Comparison of ENCODE assay signal across 20 cellular contexts in the genomic region with DNA sequence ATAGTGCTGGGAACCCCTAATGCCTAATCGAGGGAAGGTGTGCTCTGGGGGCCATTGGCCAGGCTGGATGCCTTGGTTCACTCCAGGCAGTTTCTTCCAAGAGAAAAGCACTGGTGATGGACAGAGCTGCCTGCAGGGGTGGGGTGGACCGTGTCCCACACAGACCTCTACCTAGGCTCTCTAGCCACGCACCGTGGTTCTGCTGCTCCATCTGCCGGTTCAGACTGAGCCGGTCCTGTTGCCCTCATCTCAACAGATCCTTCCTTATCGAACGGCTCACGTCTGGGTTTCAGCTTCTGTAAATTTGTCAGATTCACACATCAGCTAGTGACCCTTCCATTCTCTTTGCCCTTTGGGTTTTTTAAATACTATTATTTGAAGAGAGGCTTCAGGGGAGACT. TPM values are rescaled to one million over a fixed set of nuclear protein-coding genes. Genes with fewer than 3 reads are reported as not detected.
DNase-seq lines count a peak whose midpoint lies in the region; FAIRE-seq and TF ChIP-seq lines count a peak whose summit lies in the region.
"Had no signal": no experiment of that assay in that cellular context is flagged by ENCODE, and none has a peak within 500 bp of the region (broad histone marks: within the 10 kb centered on the region; RNA-seq: fewer than 3 reads in every experiment).

No MANE protein-coding gene starts in this region.

- H3K9ac ChIP-seq in H1 (replicated peaks in 1 of 4; ENCODE audit: extremely low read depth in 1 of 4, low read depth in 3 of 4, low read length in 3 of 4) (no peak overlapping the region), mesenchymal stem cell (ENCODE audit: low read length) (no peak overlapping the region), trophoblast cell (ENCODE audit: low read length) (no peak overlapping the region)

- H4K20me1 ChIP-seq in H1 (replicated peaks in 1 of 2; ENCODE audit: control insufficient read depth in 1 of 2, insufficient read depth in 2 of 2, low read length in 2 of 2), result peaks cover 0 to 2% of the 10 kb centered on the region in 2 experiments

- no peak for TF ChIP-seq CTCF in H1 (IDR thresholded peaks at IDR 0.05; ENCODE audit: control extremely low read depth in 1 of 3, insufficient read depth in 1 of 3, low read depth in 1 of 3, low read length in 3 of 3)

- H3K23me2 ChIP-seq in H1 (ENCODE audit: low read depth, low read length), result no peaks in the 10 kb centered on the region

- H3K9me3 ChIP-seq in SJSA1 (replicated peaks) (no peaks in the 10 kb centered on the region), H1 (ENCODE audit: insufficient read depth in 2 of 2, low read depth in 1 of 2, low read length in 1 of 2) (no peaks in the 10 kb centered on the region), mesenchymal stem cell (ENCODE audit: control insufficient read depth, low read length) (no peaks in the 10 kb centered on the region), trophoblast cell (ENCODE audit: insufficient read depth, low read depth, low read length) (peaks cover 2% of the 10 kb centered on the region)

- H2BK120ac ChIP-seq in H1 (replicated peaks; ENCODE audit: low read depth, low read length) (no peak overlapping the region), mesenchymal stem cell (ENCODE audit: low read depth, low read length) (no peak overlapping the region), trophoblast cell (ENCODE audit: insufficient read depth, low read length, poor library complexity) (peak overlapping the region; percentile 64)

- H3K27ac ChIP-seq in SJSA1 (peak overlapping the region; percentile 93), H1 (ENCODE audit: low read depth, low read length) (no peak overlapping the region), mesenchymal stem cell (ENCODE audit: low read length, poor library complexity, severe bottlenecking) (no peak overlapping the region), trophoblast cell (ENCODE audit: low read depth, low read length) (no peak overlapping the region)

- 97% methylated on average over 9 of the region's 9 CpGs; no CpG with 5 or more reads in 1 of the 2 experiments for WGBS in H1 (ENCODE audit: extremely low coverage in 1 of 2, insufficient coverage in 1 of 2, insufficient read length in 1 of 2, insufficient replicate concordance in 2 of 2, low coverage in 1 of 2, low lambda C conversion rate in 2 of 2, missing lambda C conversion rate in 1 of 2), 2 experiments
- WGBS in mesenchymal stem cell, result 97% methylated on average over 6 of the region's 9 CpGs
- no CpG with 5 or more reads among the region's 9 CpGs for WGBS in trophoblast cell (ENCODE audit: extremely low coverage, insufficient coverage, insufficient read length)

- H3K4me2 ChIP-seq in H1 (ENCODE audit: insufficient read depth in 1 of 2, low read depth in 2 of 2, low read length in 2 of 2) (no peak overlapping the region), mesenchymal stem cell (ENCODE audit: low read length, poor library complexity, severe bottlenecking) (no peak overlapping the region), trophoblast cell (ENCODE audit: low read length) (no peak overlapping the region)

- H3K79me2 ChIP-seq in H1 (ENCODE audit: control insufficient read depth in 1 of 2, insufficient read depth in 2 of 2, low read length in 2 of 2), result no peaks in the 10 kb centered on the region
- no peaks in the 10 kb centered on the region for H3K79me2 ChIP-seq in trophoblast cell (ENCODE audit: control insufficient read depth, insufficient read depth, low read length, poor library complexity)

- H3K4me1 ChIP-seq in SJSA1 (replicated peaks), result peaks cover 73% of the 10 kb centered on the region
- peaks cover 0 to under 1% (median 0%) of the 10 kb centered on the region in 4 experiments; a peak in 1 of 7 replicates for H3K4me1 ChIP-seq in H1 (replicated peaks in 1 of 4; ENCODE audit: control insufficient read depth in 3 of 4, insufficient read depth in 4 of 4, low read length in 3 of 4)
- H3K4me1 ChIP-seq in mesenchymal stem cell (ENCODE audit: control insufficient read depth, insufficient read depth, low read depth, low read length), result peaks cover 9% of the 10 kb centered on the region
- peaks cover 12 to 16% of the 10 kb centered on the region in 2 experiments for H3K4me1 ChIP-seq in trophoblast cell (ENCODE audit: control insufficient read depth in 1 of 2, insufficient read depth in 2 of 2, low read length in 2 of 2)

- H3K23ac ChIP-seq in H1 (ENCODE audit: insufficient read length) (no peak overlapping the region), mesenchymal stem cell (ENCODE audit: low read length in 2 of 2) (no peak overlapping the region), trophoblast cell (ENCODE audit: low read length) (no peak overlapping the region)

- CTCF ChIA-PET in H1 (lab: Charles Lee; ENCODE audit: partially characterized antibody), result interaction anchor here (0.9 to 9.4 kb wide), 8 partner anchors 9 to 93 kb away, joined by 3 to 75 read pairs (median 4); no protein-coding TSS in a partner anchor

- no peaks in the 10 kb centered on the region for H3K79me1 ChIP-seq in H1 (ENCODE audit: low read depth, low read length)
- H3K79me1 ChIP-seq in mesenchymal stem cell (replicated peaks; ENCODE audit: low read length, poor library complexity, severe bottlenecking), result peaks cover 14% of the 10 kb centered on the region
- H3K79me1 ChIP-seq in trophoblast cell (ENCODE audit: low read length), result peaks cover 5% of the 10 kb centered on the region

- H3K27me3 ChIP-seq in SJSA1 (replicated peaks) (no peaks in the 10 kb centered on the region), H1 (replicated peaks in 1 of 4; ENCODE audit: control insufficient read depth in 3 of 4, extremely low read depth in 1 of 4, insufficient read depth in 3 of 4, low read length in 3 of 4) (no peaks in the 10 kb centered on the region), mesenchymal stem cell (ENCODE audit: control insufficient read depth in 1 of 2, insufficient read depth in 1 of 2, low read length in 2 of 2) (no peaks in the 10 kb centered on the region), trophoblast cell (ENCODE audit: insufficient read depth, low read length) (no peaks in the 10 kb centered on the region)

- H3K4ac ChIP-seq in H1 (replicated peaks; ENCODE audit: insufficient read length, low read depth, low read length) (no peak overlapping the region), mesenchymal stem cell (ENCODE audit: low read depth in 1 of 2, low read length in 2 of 2) (no peak overlapping the region), trophoblast cell (ENCODE audit: low read depth, low read length) (peak overlapping the region; percentile 47)

- H2BK5ac ChIP-seq in H1 (ENCODE audit: low read depth, low read length) (no peak overlapping the region), mesenchymal stem cell (ENCODE audit: low read depth, low read length, poor library complexity, severe bottlenecking) (no peak overlapping the region), trophoblast cell (ENCODE audit: low read depth, low read length, poor library complexity) (peak overlapping the region; percentile 51)

- H3K18ac ChIP-seq in H1 (ENCODE audit: extremely low read depth, low read length), result no peak overlapping the region
- peak overlapping the region in 1 of 2 experiments; percentile 75 for H3K18ac ChIP-seq in mesenchymal stem cell (ENCODE audit: low read depth in 1 of 2, low read length in 2 of 2)
- peak overlapping the region; percentile 82 for H3K18ac ChIP-seq in trophoblast cell (ENCODE audit: low read length)

- H3K14ac ChIP-seq in H1 (ENCODE audit: insufficient read length) (no peak overlapping the region), mesenchymal stem cell (ENCODE audit: low read length in 2 of 2) (peak overlapping the region in 1 of 2 experiments; percentile 2), trophoblast cell (ENCODE audit: low read length) (no peak overlapping the region)

- no peak for TF ChIP-seq EP300 in H1 (IDR thresholded peaks at IDR 0.05; ENCODE audit: borderline replicate concordance in 1 of 2, low read depth in 2 of 2, low read length in 2 of 2)

- no peak overlapping the region for H4K12ac ChIP-seq in trophoblast cell (ENCODE audit: low read depth, low read length)

- H2AK5ac ChIP-seq in H1 (ENCODE audit: low read depth, low read length) (no peak overlapping the region), mesenchymal stem cell (ENCODE audit: low read length, severe bottlenecking) (no peak overlapping the region), trophoblast cell (ENCODE audit: low read length) (peak overlapping the region; percentile 91)

- no peak overlapping the region for H2BK12ac ChIP-seq in H1 (ENCODE audit: low read depth, low read length)
- peak overlapping the region; percentile 14 to 59 for H2BK12ac ChIP-seq in mesenchymal stem cell (ENCODE audit: low read length in 2 of 2)
- peak overlapping the region; percentile 96 for H2BK12ac ChIP-seq in trophoblast cell (ENCODE audit: low read length)

- H2AFZ ChIP-seq in H1 (ENCODE audit: low read length) (no peak overlapping the region), mesenchymal stem cell (ENCODE audit: low read depth, low read length) (no peak overlapping the region), trophoblast cell (ENCODE audit: insufficient read depth, low read length, poor library complexity) (no peak overlapping the region)

- peak; percentile 28 to 37; a peak in 3 of 4 replicates for TF ChIP-seq RAD21 in H1 (IDR thresholded peaks at IDR 0.05 in 1 of 2, conservative IDR thresholded peaks at IDR 0.05 in 1 of 2; ENCODE audit: low read depth in 2 of 2, low read length in 2 of 2)

- no peak overlapping the region for H2BK20ac ChIP-seq in H1 (ENCODE audit: low read length)

- H4K8ac ChIP-seq in H1 (ENCODE audit: extremely low read depth, insufficient read depth, low read length) (no peak overlapping the region), mesenchymal stem cell (ENCODE audit: low read length) (no peak overlapping the region), trophoblast cell (ENCODE audit: low read depth, low read length) (no peak overlapping the region)

- POLR2A ChIA-PET in H1 (lab: Charles Lee; ENCODE audit: partially characterized antibody), result interaction anchor here (1.6 to 2.1 kb wide), 2 partner anchors 16 to 46 kb away, joined by 3 to 6 read pairs; a partner anchor contains a TSS

- no peak overlapping the region for H4K5ac ChIP-seq in H1 (ENCODE audit: insufficient read length, low read depth, low read length)

- peaks cover 51% of the 10 kb centered on the region for H3K36me3 ChIP-seq in SJSA1
- no peaks in the 10 kb centered on the region for H3K36me3 ChIP-seq in H1 (ENCODE audit: control insufficient read depth in 2 of 4, insufficient read depth in 4 of 4, low read length in 3 of 4)
- H3K36me3 ChIP-seq in mesenchymal stem cell (ENCODE audit: control insufficient read depth in 1 of 2, insufficient read depth in 2 of 2, low read depth in 1 of 2, low read length in 2 of 2), result peaks cover 28 to 81% of the 10 kb centered on the region in 2 experiments
- H3K36me3 ChIP-seq in trophoblast cell (ENCODE audit: control insufficient read depth in 1 of 2, insufficient read depth in 2 of 2, low read length in 2 of 2), result peaks cover 4 to 9% of the 10 kb centered on the region in 2 experiments

- H4K91ac ChIP-seq in H1 (replicated peaks; ENCODE audit: insufficient read length, low read length) (no peak overlapping the region), mesenchymal stem cell (ENCODE audit: low read length) (no peak overlapping the region), trophoblast cell (ENCODE audit: low read depth, low read length) (peak overlapping the region; percentile 72)

- H3K56ac ChIP-seq in H1 (replicated peaks; ENCODE audit: insufficient read length, low read depth, low read length), result no peak overlapping the region

- no peak for TF ChIP-seq POLR2A in H1 (IDR thresholded peaks at IDR 0.05; ENCODE audit: control extremely low read depth in 1 of 2, low read depth in 2 of 2, low read length in 2 of 2)

- DNase-seq in SJSA1 (ENCODE audit: low read depth in 1 of 2, low spot score in 2 of 2), result no peak
- DNase-seq in H1 (ENCODE audit: low read depth in 1 of 2, low spot score in 2 of 2), result no peak
- DNase-seq in mesenchymal stem cell, result no peak
- peak; percentile 20 to 37 for DNase-seq in trophoblast cell
- no peak for DNase-seq in DMS79 treated with DMSO at 0.1 percent for 48 hours (lab: John Stamatoyannopoulos, UW)
- no peak for DNase-seq in NCI-H1105 treated with DMSO at 0.1 percent for 48 hours (lab: John Stamatoyannopoulos, UW)
- DNase-seq in putamen (ENCODE audit: low spot score), result no peak
- DNase-seq: C1 segment of cervical spinal cord; Calu3; CD4-positive, alpha-beta T cell; DMS 273 treated with DMSO at 0.1 percent for 48 hours; DMS79; GOT3; HCEC 1CT; HFFc6 had no signal

- no peak overlapping the region for H2BK15ac ChIP-seq in H1 (ENCODE audit: low read length)
- H2BK15ac ChIP-seq in mesenchymal stem cell (ENCODE audit: low read depth, poor library complexity, severe bottlenecking), result peak overlapping the region; percentile 30

- H3K4me3 ChIP-seq in SJSA1, result no peak overlapping the region
- no peak overlapping the region for H3K4me3 ChIP-seq in H1 (ENCODE audit: extremely low read depth in 1 of 4, insufficient read depth in 2 of 4, low read depth in 3 of 4, low read length in 4 of 4)
- no peak overlapping the region for H3K4me3 ChIP-seq in mesenchymal stem cell (ENCODE audit: insufficient read depth in 1 of 2, low read depth in 1 of 2, low read length in 2 of 2)
- H3K4me3 ChIP-seq in trophoblast cell (ENCODE audit: low read depth, low read length), result no peak overlapping the region

- FAIRE-seq in H1 (lab: Jason Lieb, UNC), result no peak
- FAIRE-seq: A204.1, G401.6, GM12892, GM19239 had no signal

RNA-seq across cellular contexts. Expression of a gene that starts 46.4 kb away (rescaled TPM):
- total RNA-seq in SJSA1 (2014; rRNA removed; shearing (Covaris generic)), result 63.1 and 84.7 TPM in 2 replicates
- total RNA-seq in H1 (2021; fragmentation: NEBNext Ultra II Directional; extraction: Animal tissue kit (Norgen Biotek cat#: 25700)), result 16.6 and 18.2 TPM in 2 replicates
- polyA plus RNA-seq in H1 (2011; rRNA removed), result 8.9 and 12.0 TPM in 2 replicates
- polyA plus RNA-seq in H1 (2011; cell fraction: cytosol; rRNA removed), result 15.1 TPM
- polyA plus RNA-seq in H1 (2011; cell fraction: nucleus; rRNA removed), result 4.6 TPM
- 13.5 to 22.6 TPM (median 16.4 TPM) in 4 replicates for polyA plus RNA-seq in H1 (2012, experiment 1 of 2)
- polyA plus RNA-seq in H1 (2012, experiment 2 of 2), result 4.7 TPM
- 13.1 TPM for polyA plus RNA-seq in H1 (2013, experiment 1 of 2)
- 14.6 TPM for polyA plus RNA-seq in H1 (2013, experiment 2 of 2)
- polyA minus RNA-seq in H1 (2011; rRNA and poly(A)+ RNA removed), result 5.5 and 6.5 TPM in 2 replicates
- 5.9 TPM for polyA minus RNA-seq in H1 (2011; cell fraction: cytosol; rRNA and poly(A)+ RNA removed)
- polyA minus RNA-seq in H1 (2011; cell fraction: nucleus; rRNA and poly(A)+ RNA removed), result 3.3 TPM
- 50.6 TPM for polyA plus RNA-seq in mesenchymal stem cell (2013, experiment 1 of 2)
- 51.3 TPM for polyA plus RNA-seq in mesenchymal stem cell (2013, experiment 2 of 2)
- 61.1 and 61.5 TPM in 2 replicates for polyA plus RNA-seq in trophoblast cell (2013)

RNA-seq across cellular contexts. Expression of a gene that starts 46.9 kb away (rescaled TPM):
- total RNA-seq in SJSA1 (2014; rRNA removed; shearing (Covaris generic)), result 0.09 and 0.16 TPM in 2 replicates
- total RNA-seq in H1 (2021; fragmentation: NEBNext Ultra II Directional; extraction: Animal tissue kit (Norgen Biotek cat#: 25700)), result 0.23 and 0.30 TPM in 2 replicates
- polyA plus RNA-seq in H1 (2011; rRNA removed), result 0.24 and 0.32 TPM in 2 replicates
- 0.25 TPM for polyA plus RNA-seq in H1 (2011; cell fraction: cytosol; rRNA removed)
- polyA plus RNA-seq in H1 (2011; cell fraction: nucleus; rRNA removed), result 0.44 TPM
- polyA plus RNA-seq in H1 (2012, experiment 1 of 2), result 0.27 to 0.51 TPM (median 0.42 TPM) in 4 replicates
- polyA plus RNA-seq in H1 (2012, experiment 2 of 2), result 0.31 TPM
- 0.10 TPM for polyA plus RNA-seq in H1 (2013, experiment 1 of 2)
- 0.15 TPM for polyA plus RNA-seq in H1 (2013, experiment 2 of 2)
- polyA minus RNA-seq in H1 (2011; rRNA and poly(A)+ RNA removed), result 0.19 and 0.46 TPM in 2 replicates
- 0.44 TPM for polyA minus RNA-seq in H1 (2011; cell fraction: cytosol; rRNA and poly(A)+ RNA removed)
- polyA minus RNA-seq in H1 (2011; cell fraction: nucleus; rRNA and poly(A)+ RNA removed), result 0.50 TPM
- polyA plus RNA-seq in mesenchymal stem cell (2013, experiment 1 of 2), result 0.01 TPM
- 0.01 TPM for polyA plus RNA-seq in mesenchymal stem cell (2013, experiment 2 of 2)
- 0.10 and 0.15 TPM in 2 replicates for polyA plus RNA-seq in trophoblast cell (2013)
- total RNA-seq: B cell; Calu3; CD4-positive, alpha-beta T cell had no signal

Comparison
In these comparisons a context has a peak if more than half of its experiments do, and no peak if none do; other contexts are left out.
1. DNase-seq: peak in trophoblast cell (2 of 2); none in SJSA1 (0 of 2), H1 (0 of 2), mesenchymal stem cell (single experiment), DMS79 treated with DMSO at 0.1 percent for 48 hours (single experiment), NCI-H1105 treated with DMSO at 0.1 percent for 48 hours (single experiment) and putamen (single experiment).